17 cellular contexts compared by ENCODE assay signal in genomic region chr13:27016871-27017270, GRCh38.
"Had no signal": no experiment of that assay in that cellular context is flagged by ENCODE, and none has a peak within 500 bp of the region (broad histone marks: within the 10 kb centered on the region; RNA-seq: fewer than 3 reads in every experiment).

No MANE protein-coding gene starts in this region.

- H3K9me3 ChIP-seq: ascending aorta, breast epithelium, left lung, tibial nerve, vagina had no signal

- H3K4me3 ChIP-seq: ascending aorta, breast epithelium, dorsolateral prefrontal cortex, left lung, tibial nerve, vagina had no signal

- H3K27ac ChIP-seq: ascending aorta, breast epithelium, dorsolateral prefrontal cortex, left lung, tibial nerve, vagina had no signal

- H3K27me3 ChIP-seq: ascending aorta, breast epithelium, dorsolateral prefrontal cortex, left lung, tibial nerve, vagina had no signal

- DNase-seq: activated CD4-positive, CD25-positive, alpha-beta regulatory T cell treated with anti-CD3 and anti-CD28 coated beads, Interleukin-2, amount 50 U/mL, for 72 hours; activated naive CD4-positive, alpha-beta T cell treated with anti-CD3 and anti-CD28 coated beads for 36 hours; activated naive CD8-positive, alpha-beta T cell treated with anti-CD3 and anti-CD28 coated beads, Interleukin-2, amount 50 U/mL, for 24 hours; left lung; natural killer cell; posterior cingulate gyrus; retina; stimulated activated CD4-positive, alpha-beta T cell treated with anti-CD3 and anti-CD28 coated beads, Interleukin-15, amount 100 ng/mL, for 24 hours; stimulated activated CD4-positive, alpha-beta T cell treated with anti-CD3 and anti-CD28 coated beads, Interleukin-4, amount 100 ng/mL, for 4 hours; stimulated activated CD8-positive, alpha-beta memory T cell treated with anti-CD3 and anti-CD28 coated beads, Interleukin-4, amount 100 ng/mL, for 48 hours; stimulated activated naive CD4-positive, alpha-beta T cell treated with Interleukin-2 at 50 U/mL for 16 hours; substantia nigra had no signal

- ATAC-seq: activated naive CD8-positive, alpha-beta T cell treated with anti-CD3 and anti-CD28 coated beads, Interleukin-2, amount 50 U/mL, for 24 hours; left lung; natural killer cell had no signal

- H3K4me1 ChIP-seq: ascending aorta, breast epithelium, left lung, tibial nerve, vagina had no signal

- H3K36me3 ChIP-seq: ascending aorta, breast epithelium, left lung, tibial nerve, vagina had no signal
